Comparison of ENCODE assay signal across 15 cellular contexts in the genomic region with DNA sequence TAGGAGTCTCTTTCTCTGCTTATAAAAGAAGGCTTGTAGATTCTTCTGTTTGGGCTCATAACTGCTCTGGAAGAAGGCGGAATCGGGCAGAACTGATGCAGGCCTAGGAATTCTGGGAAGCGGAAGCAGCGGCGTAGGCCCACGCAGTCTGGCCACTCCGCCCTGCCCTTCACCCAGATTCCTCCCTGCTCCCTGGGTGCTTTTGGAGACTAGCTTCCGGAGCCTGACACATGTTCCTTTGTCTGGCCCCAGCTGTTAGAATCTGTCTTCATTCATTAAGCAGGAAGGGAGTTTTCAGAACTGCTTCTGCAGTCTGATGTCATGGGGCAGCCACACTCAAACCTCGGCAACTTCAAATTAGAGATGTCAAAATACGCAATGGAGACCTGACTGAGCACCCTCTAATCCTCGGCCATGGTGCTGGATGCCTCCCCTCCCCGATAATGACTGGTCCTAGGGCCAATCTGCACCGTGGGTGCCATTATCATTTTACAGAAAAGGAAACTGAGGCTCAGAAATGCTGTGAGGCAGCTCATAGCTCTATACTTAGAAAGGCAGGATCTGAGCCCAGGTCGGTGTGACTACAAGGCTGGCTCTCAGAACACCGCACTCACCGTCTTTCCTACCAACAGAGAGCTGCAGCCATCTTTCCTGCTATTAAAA.
"Had no signal": no experiment of that assay in that cellular context is flagged by ENCODE, and none has a peak within 500 bp of the region (broad histone marks: within the 10 kb centered on the region; RNA-seq: fewer than 3 reads in every experiment).

No MANE protein-coding gene starts in this region.

- H3K27ac Mint-ChIP-seq: activated CD4-positive, alpha-beta T cell treated with anti-CD3 and anti-CD28 coated beads for 36 hours; activated CD8-positive, alpha-beta T cell treated with anti-CD3 and anti-CD28 coated beads for 36 hours; activated naive CD8-positive, alpha-beta T cell treated with anti-CD3 and anti-CD28 coated beads for 36 hours; activated T-cell treated with anti-CD3 and anti-CD28 coated beads, Interleukin-2, amount 50 U/mL, for 72 hours; stimulated activated naive CD8-positive, alpha-beta T cell treated with anti-CD3 and anti-CD28 coated beads, Interleukin-15, amount 100 ng/mL, for 72 hours had no signal

- H3K4me1 Mint-ChIP-seq: activated CD4-positive, alpha-beta T cell treated with anti-CD3 and anti-CD28 coated beads for 36 hours; stimulated activated naive CD8-positive, alpha-beta T cell treated with anti-CD3 and anti-CD28 coated beads, Interleukin-15, amount 100 ng/mL, for 72 hours had no signal

- H3K27me3 ChIP-seq: testis had no signal

- H3K27me3 Mint-ChIP-seq: activated CD4-positive, alpha-beta T cell treated with anti-CD3 and anti-CD28 coated beads for 36 hours had no signal

- H3K4me1 ChIP-seq: psoas muscle, testis had no signal

- H3K9me3 ChIP-seq: psoas muscle, testis had no signal

- H3K4me3 Mint-ChIP-seq: activated CD4-positive, alpha-beta T cell treated with anti-CD3 and anti-CD28 coated beads for 36 hours; activated CD8-positive, alpha-beta T cell treated with anti-CD3 and anti-CD28 coated beads for 36 hours; activated naive CD8-positive, alpha-beta T cell treated with anti-CD3 and anti-CD28 coated beads for 36 hours; activated T-cell treated with anti-CD3 and anti-CD28 coated beads, Interleukin-2, amount 50 U/mL, for 72 hours; stimulated activated naive CD8-positive, alpha-beta T cell treated with anti-CD3 and anti-CD28 coated beads, Interleukin-15, amount 100 ng/mL, for 72 hours had no signal

- H3K4me3 ChIP-seq: psoas muscle had no signal

- DNase-seq: activated CD4-positive, alpha-beta T cell treated with anti-CD3 and anti-CD28 coated beads for 36 hours; activated CD8-positive, alpha-beta memory T cell treated with anti-CD3 and anti-CD28 coated beads, Interleukin-2, amount 50 U/mL, for 4 hours; activated CD8-positive, alpha-beta T cell treated with anti-CD3 and anti-CD28 coated beads for 36 hours; activated gamma-delta T cell treated with Interleukin-2 at 50 U/mL for 16 hours; activated naive CD8-positive, alpha-beta T cell treated with anti-CD3 and anti-CD28 coated beads for 36 hours; activated T-cell treated with anti-CD3 and anti-CD28 coated beads, Interleukin-2, amount 50 U/mL, for 72 hours; dermis blood vessel endothelial cell; mesenchymal stem cell; psoas muscle; stimulated activated CD4-positive, alpha-beta T cell treated with anti-CD3 and anti-CD28 coated beads, Interleukin-15, amount 100 ng/mL, for 24 hours; stimulated activated CD4-positive, alpha-beta T cell treated with anti-CD3 and anti-CD28 coated beads, Interleukin-4, amount 100 ng/mL, for 24 hours; stimulated activated naive CD8-positive, alpha-beta T cell treated with anti-CD3 and anti-CD28 coated beads, Interleukin-15, amount 100 ng/mL, for 72 hours; testis had no signal

- ATAC-seq: activated CD4-positive, alpha-beta T cell treated with anti-CD3 and anti-CD28 coated beads for 36 hours; activated CD8-positive, alpha-beta T cell treated with anti-CD3 and anti-CD28 coated beads for 36 hours; activated T-cell treated with anti-CD3 and anti-CD28 coated beads, Interleukin-2, amount 50 U/mL, for 72 hours; left lobe of liver; stimulated activated naive CD8-positive, alpha-beta T cell treated with anti-CD3 and anti-CD28 coated beads, Interleukin-15, amount 100 ng/mL, for 72 hours had no signal

- H3K27ac ChIP-seq: psoas muscle, testis, VCaP had no signal

- H3K36me3 Mint-ChIP-seq: activated naive CD8-positive, alpha-beta T cell treated with anti-CD3 and anti-CD28 coated beads for 36 hours had no signal

- H3K9me3 Mint-ChIP-seq: activated CD8-positive, alpha-beta T cell treated with anti-CD3 and anti-CD28 coated beads for 36 hours; activated naive CD8-positive, alpha-beta T cell treated with anti-CD3 and anti-CD28 coated beads for 36 hours; activated T-cell treated with anti-CD3 and anti-CD28 coated beads, Interleukin-2, amount 50 U/mL, for 72 hours; stimulated activated naive CD8-positive, alpha-beta T cell treated with anti-CD3 and anti-CD28 coated beads, Interleukin-15, amount 100 ng/mL, for 72 hours had no signal
